Comparison of ENCODE assay signal across 13 cellular contexts in genomic region chr1:6588128-6588892, GRCh38. TPM values are rescaled to one million over a fixed set of nuclear protein-coding genes. Genes with fewer than 3 reads are reported as not detected.
DNase-seq lines count a peak whose midpoint lies in the region; ATAC-seq and TF ChIP-seq lines count a peak whose summit lies in the region.
"Had no signal": no experiment of that assay in that cellular context is flagged by ENCODE, and none has a peak within 500 bp of the region (broad histone marks: within the 10 kb centered on the region; RNA-seq: fewer than 3 reads in every experiment).

No MANE protein-coding gene starts in this region.

- 57 to 62% methylated on average over 25 of the region's 25 CpGs for WGBS in esophagus, 2 donors
- WGBS in prostate gland: 63% methylated on average over 25 of the region's 25 CpGs
- WGBS in SK-N-SH (ENCODE audit: low lambda C conversion rate): 81% methylated on average over 13 of the region's 25 CpGs

- peaks cover 16% of the 10 kb centered on the region for H3K4me1 ChIP-seq in RWPE2 (ENCODE audit: insufficient read depth, poor library complexity, severe bottlenecking)
- peaks cover 16 to 27% of the 10 kb centered on the region in 2 donors for H3K4me1 ChIP-seq in esophagus (ENCODE audit: control insufficient read depth in 2 of 2, insufficient read depth in 2 of 2, low read length in 1 of 2)
- H3K4me1 ChIP-seq in prostate gland (replicated peaks): peaks cover 13% of the 10 kb centered on the region
- H3K4me1 ChIP-seq in SK-N-SH (ENCODE audit: control insufficient read depth in 1 of 2, insufficient read depth in 2 of 2, low read depth in 1 of 2, low read length in 1 of 2): no peaks in the 10 kb centered on the region

- ATAC-seq in RWPE2 (ENCODE audit: low read depth): peak; percentile 17

- peaks cover 3% of the 10 kb centered on the region; the same call in 1 of the 2 replicates for H3K79me2 ChIP-seq in SK-N-SH (ENCODE audit: insufficient read depth)

- POLR2A ChIA-PET in SK-N-SH (lab: Yijun Ruan, JAX): no interaction called here

- DNase-seq in DMS79 (lab: John Stamatoyannopoulos, UW) (peak; percentile 61), RWPE2 (ENCODE audit: low spot score) (no peak), prostate gland (ENCODE audit: low spot score) (no peak), SK-N-SH (no peak), anterior cingulate cortex (lab: John Stamatoyannopoulos, UW) (no peak), NCI-H1436 (lab: John Stamatoyannopoulos, UW) (no peak), cerebellum (ENCODE audit: low spot score) (no peak)
- DNase-seq: NCI-H2171 treated with DMSO at 0.1 percent for 48 hours; NK-92 treated with Interleukin-12 subunit alpha and Interleukin-12 subunit beta, amount 100 ng/mL, for 24 hours; stimulated activated CD4-positive, alpha-beta T cell treated with anti-CD3 and anti-CD28 coated beads, Interleukin-2, amount 100 ng/mL, for 24 hours had no signal

- peak overlapping the region; percentile 60 for H3K27ac ChIP-seq in RWPE2 (ENCODE audit: poor library complexity, severe bottlenecking)
- peak overlapping the region; percentile 90 to 92 for H3K27ac ChIP-seq in esophagus (ENCODE audit: low read depth in 2 of 2, low read length in 1 of 2)
- peak overlapping the region; percentile 17 to 30 for H3K27ac ChIP-seq in prostate gland
- H3K27ac ChIP-seq in SK-N-SH (ENCODE audit: low read depth in 2 of 2, low read length in 1 of 2): no peak overlapping the region

- H3K36me3 ChIP-seq in RWPE2 (ENCODE audit: low read depth) (peaks cover 54% of the 10 kb centered on the region), esophagus (ENCODE audit: control insufficient read depth in 2 of 2, insufficient read depth in 2 of 2, low read length in 1 of 2) (peaks cover 8 to 49% of the 10 kb centered on the region in 2 donors), prostate gland (peaks cover 6 to 15% of the 10 kb centered on the region in 2 donors), SK-N-SH (replicated peaks in 1 of 2; ENCODE audit: control insufficient read depth in 1 of 2, insufficient read depth in 2 of 2, low read length in 1 of 2) (peaks cover 0 to 35% of the 10 kb centered on the region in 2 experiments)

- CTCF ChIA-PET in SK-N-SH (lab: Yijun Ruan, JAX): interaction anchor here (0.7 to 1.3 kb wide), 3 partner anchors 29 to 102 kb away, joined by 3 read pairs; partner anchors contain the start of gene NOL9

- no peak overlapping the region for H3K9ac ChIP-seq in SK-N-SH

- no peak for TF ChIP-seq RAD21 in SK-N-SH (IDR thresholded peaks at IDR 0.05; ENCODE audit: low read length)

- H2AFZ ChIP-seq in SK-N-SH (ENCODE audit: low read depth): no peak overlapping the region

- H3K4me2 ChIP-seq in SK-N-SH: no peak overlapping the region

- no peaks in the 10 kb centered on the region for H3K9me3 ChIP-seq in RWPE2 (ENCODE audit: severe bottlenecking)
- no peaks in the 10 kb centered on the region for H3K9me3 ChIP-seq in esophagus (ENCODE audit: control insufficient read depth in 2 of 2, insufficient read depth in 1 of 2, low read depth in 1 of 2, low read length in 1 of 2)
- no peaks in the 10 kb centered on the region for H3K9me3 ChIP-seq in prostate gland
- H3K9me3 ChIP-seq in SK-N-SH: no peaks in the 10 kb centered on the region

- no peaks in the 10 kb centered on the region for H3K27me3 ChIP-seq in RWPE2 (ENCODE audit: insufficient read depth, poor library complexity, severe bottlenecking)
- no peaks in the 10 kb centered on the region for H3K27me3 ChIP-seq in esophagus (ENCODE audit: control insufficient read depth in 1 of 2, insufficient read depth in 2 of 2, low read length in 2 of 2)
- no peaks in the 10 kb centered on the region for H3K27me3 ChIP-seq in prostate gland (replicated peaks; ENCODE audit: insufficient read depth)
- H3K27me3 ChIP-seq in SK-N-SH (ENCODE audit: insufficient read depth): no peaks in the 10 kb centered on the region

- H3K9me2 ChIP-seq in SK-N-SH: no peaks in the 10 kb centered on the region

- intact Hi-C loops in prostate gland (cut with DNase I): loop anchor here (5.0 kb wide), 1 partner anchor 39 kb away; no protein-coding TSS in a partner anchor

- no peak for TF ChIP-seq EP300 in SK-N-SH (IDR thresholded peaks at IDR 0.05; ENCODE audit: borderline replicate concordance in 1 of 2, low read depth in 1 of 2, low read length in 1 of 2)

- H3F3A ChIP-seq in SK-N-SH (replicated peaks; ENCODE audit: insufficient read depth): no peaks in the 10 kb centered on the region

- TF ChIP-seq POLR2A in prostate gland (IDR thresholded peaks at IDR 0.05): no peak

- H4K20me1 ChIP-seq in SK-N-SH (ENCODE audit: insufficient read depth): no peaks in the 10 kb centered on the region

- TF ChIP-seq CTCF in RWPE2 (IDR thresholded peaks at IDR 0.05; ENCODE audit: poor library complexity, severe bottlenecking): no peak
- no peak for TF ChIP-seq CTCF in prostate gland (IDR thresholded peaks at IDR 0.05)
- TF ChIP-seq CTCF in SK-N-SH (IDR thresholded peaks at IDR 0.05): no peak

- H3K4me3 ChIP-seq in RWPE2 (ENCODE audit: severe bottlenecking) (no peak overlapping the region), esophagus (ENCODE audit: low read depth in 1 of 2, low read length in 2 of 2) (no peak overlapping the region), prostate gland (no peak overlapping the region), SK-N-SH (ENCODE audit: low read depth in 2 of 2, low read length in 1 of 2) (no peak overlapping the region)

TF ChIP-seq in SK-N-SH, 30 proteins besides CTCF, POLR2A, EP300 and RAD21:
- TF ChIP-seq, protein P1, sequence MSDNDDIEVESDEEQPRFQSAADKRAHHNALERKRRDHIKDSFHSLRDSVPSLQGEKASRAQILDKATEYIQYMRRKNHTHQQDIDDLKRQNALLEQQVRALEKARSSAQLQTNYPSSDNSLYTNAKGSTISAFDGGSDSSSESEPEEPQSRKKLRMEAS (IDR thresholded peaks at IDR 0.05; ENCODE audit: low read depth): no peak
- no peak for TF ChIP-seq NFIC (IDR thresholded peaks at IDR 0.05; ENCODE audit: borderline replicate concordance)
- no peak for TF ChIP-seq TCF12 (IDR thresholded peaks at IDR 0.05)
- TF ChIP-seq MXI1 (IDR thresholded peaks at IDR 0.05; ENCODE audit: low read depth, low read length): no peak
- no peak for TF ChIP-seq USF2 (IDR thresholded peaks at IDR 0.05; ENCODE audit: borderline replicate concordance, low read depth, low read length)
- TF ChIP-seq MEF2A (IDR thresholded peaks at IDR 0.05; ENCODE audit: borderline replicate concordance, low read depth): no peak
- TF ChIP-seq SIN3A (IDR thresholded peaks at IDR 0.05; ENCODE audit: borderline replicate concordance, low read depth, low read length): no peak
- no peak for TF ChIP-seq GATA2 (CRISPR knock-in tag; IDR thresholded peaks at IDR 0.05)
- no peak for TF ChIP-seq POLR2AphosphoS5 (IDR thresholded peaks at IDR 0.05; ENCODE audit: low read depth, low read length)
- TF ChIP-seq, protein P2, sequence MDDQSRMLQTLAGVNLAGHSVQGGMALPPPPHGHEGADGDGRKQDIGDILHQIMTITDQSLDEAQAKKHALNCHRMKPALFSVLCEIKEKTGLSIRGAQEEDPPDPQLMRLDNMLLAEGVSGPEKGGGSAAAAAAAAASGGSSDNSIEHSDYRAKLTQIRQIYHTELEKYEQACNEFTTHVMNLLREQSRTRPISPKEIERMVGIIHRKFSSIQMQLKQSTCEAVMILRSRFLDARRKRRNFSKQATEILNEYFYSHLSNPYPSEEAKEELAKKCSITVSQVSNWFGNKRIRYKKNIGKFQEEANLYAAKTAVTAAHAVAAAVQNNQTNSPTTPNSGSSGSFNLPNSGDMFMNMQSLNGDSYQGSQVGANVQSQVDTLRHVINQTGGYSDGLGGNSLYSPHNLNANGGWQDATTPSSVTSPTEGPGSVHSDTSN (IDR thresholded peaks at IDR 0.05): no peak
- TF ChIP-seq TAF1 (IDR thresholded peaks at IDR 0.05; ENCODE audit: borderline replicate concordance, low read depth, low read length): no peak
- TF ChIP-seq TEAD4 (IDR thresholded peaks at IDR 0.05; ENCODE audit: borderline replicate concordance, insufficient read depth): no peak
TF ChIP-seq in SK-N-SH: peak in this region for 0.

RNA-seq across cellular contexts. Expression of gene ZBTB48, which starts 8.5 kb away (rescaled TPM):
- polyA plus RNA-seq in esophagus: 10 to 100 TPM; 16.2 to 42.7 TPM
- total RNA-seq in prostate gland: 10 to 100 TPM; 41.3 to 51.0 TPM
- polyA plus RNA-seq in SK-N-SH (2012; rRNA removed): 28.8 and 31.2 TPM in 2 replicates
- polyA plus RNA-seq in SK-N-SH (2012; cell fraction: cytosol; rRNA removed): 8.1 and 14.1 TPM in 2 replicates
- 123 and 203 TPM in 2 replicates for polyA plus RNA-seq in SK-N-SH (2012; cell fraction: nucleus; rRNA removed)
- total RNA-seq in cerebellum: 15.5 TPM

RNA-seq across cellular contexts. Expression of gene KLHL21, which starts 14.4 kb away (rescaled TPM):
- polyA plus RNA-seq in esophagus (10 to 100 TPM; 20.5 to 22.3 TPM), SK-N-SH (2012; rRNA removed) (9.0 and 12.5 TPM in 2 replicates)
- total RNA-seq in prostate gland (100 to 1,000 TPM in 1 of 2 donors, 10 to 100 TPM in 1; 67.1 to 111 TPM), cerebellum (6.1 TPM)
- polyA plus RNA-seq in SK-N-SH (2012; cell fraction: cytosol; rRNA removed): 4.5 and 7.5 TPM in 2 replicates
- polyA plus RNA-seq in SK-N-SH (2012; cell fraction: nucleus; rRNA removed): 29.6 and 32.4 TPM in 2 replicates

RNA-seq across cellular contexts. Expression of gene PHF13, which starts 25.2 kb away (rescaled TPM):
- polyA plus RNA-seq in esophagus (1 to 10 TPM; 8.4 to 9.0 TPM), SK-N-SH (2012; rRNA removed) (6.5 and 8.5 TPM in 2 replicates)
- total RNA-seq in prostate gland (10 to 100 TPM; 13.8 to 79.2 TPM), cerebellum (9.5 TPM)
- polyA plus RNA-seq in SK-N-SH (2012; cell fraction: cytosol; rRNA removed): 6.9 and 8.9 TPM in 2 replicates
- polyA plus RNA-seq in SK-N-SH (2012; cell fraction: nucleus; rRNA removed): 16.4 and 22.0 TPM in 2 replicates

RNA-seq across cellular contexts. Expression of gene TAS1R1, which starts 33.2 kb away (rescaled TPM):
- polyA plus RNA-seq in esophagus (under 1 TPM; 0.02 to 0.04 TPM), SK-N-SH (2012; rRNA removed) (not detected in 2 replicates)
- total RNA-seq in prostate gland (1 to 10 TPM in 1 of 2 donors, not detected in 1; 1.5 TPM), cerebellum (not detected)
- polyA plus RNA-seq in SK-N-SH (2012; cell fraction: cytosol; rRNA removed): 0.03 TPM in 1 of 2 replicates, not detected in the other
- polyA plus RNA-seq in SK-N-SH (2012; cell fraction: nucleus; rRNA removed): 0.05 TPM in 2 replicates
- total RNA-seq: dermis microvascular lymphatic vessel endothelial cell, HT1080 had no signal

RNA-seq across cellular contexts. Expression of gene NOL9, which starts 34.0 kb away (rescaled TPM):
- polyA plus RNA-seq in esophagus (1 to 10 TPM; 3.8 to 5.7 TPM), SK-N-SH (2012; rRNA removed) (7.1 and 7.9 TPM in 2 replicates)
- total RNA-seq in prostate gland (10 to 100 TPM; 15.7 to 20.9 TPM), cerebellum (37.0 TPM)
- polyA plus RNA-seq in SK-N-SH (2012; cell fraction: cytosol; rRNA removed): 7.0 and 7.7 TPM in 2 replicates
- 12.4 and 18.8 TPM in 2 replicates for polyA plus RNA-seq in SK-N-SH (2012; cell fraction: nucleus; rRNA removed)

Comparison
In these comparisons a context has a peak if more than half of its experiments do, and no peak if none do; other contexts are left out.
1. H3K27ac ChIP-seq: peak in RWPE2 (single experiment), esophagus (2 of 2) and prostate gland (2 of 2); none in SK-N-SH (0 of 2).